ENCODE assay signal across 8 cellular contexts in genomic region chr7:87933953-87934698, GRCh38. TPM values are rescaled to one million over a fixed set of nuclear protein-coding genes. Genes with fewer than 3 reads are reported as not detected.
A peak's percentile ranks its signal among the peaks of the same experiment; 100 is the strongest.
DNase-seq lines count a peak whose midpoint lies in the region; ATAC-seq and TF ChIP-seq lines count a peak whose summit lies in the region.

ADAM22 (plus strand) TSS chr7:87934251; CDS start chr7:87934466, 215 bp downstream.

- peak within 1 kb of the TSS; percentile 79 for H3K27ac Mint-ChIP-seq in CD8-positive, alpha-beta T cell
- H3K27ac Mint-ChIP-seq in activated CD8-positive, alpha-beta T cell treated with anti-CD3 and anti-CD28 coated beads for 36 hours, result peak within 1 kb of the TSS; percentile 79

- CTCF ChIA-PET in CD8-positive, alpha-beta T cell (lab: Charles Lee), result interaction anchor here (0.7 to 2.2 kb wide), 5 partner anchors 10 to 286 kb away, joined by 3 to 6 read pairs (median 3); partner anchors contain the start of gene SRI
- CTCF ChIA-PET in activated CD8-positive, alpha-beta T cell treated with anti-CD3 and anti-CD28 coated beads for 36 hours (lab: Charles Lee), result interaction anchor here (0.6 to 1.2 kb wide), 5 partner anchors 10 to 137 kb away, joined by 3 to 4 read pairs (median 3); no protein-coding TSS in a partner anchor

- ATAC-seq in CD8-positive, alpha-beta T cell, result peak; percentile 94
- ATAC-seq in GM19452 (IDR thresholded peaks at IDR 0.05; ENCODE audit: unreplicated experiment), result peak; percentile 96
- ATAC-seq in HG03575 (IDR thresholded peaks at IDR 0.05; ENCODE audit: extremely low read depth, insufficient number of reproducible peaks, low FRiP score, unreplicated experiment), result peak; percentile 76
- peak; percentile 99 for ATAC-seq in activated CD8-positive, alpha-beta T cell treated with anti-CD3 and anti-CD28 coated beads for 36 hours

- no peaks in the 10 kb centered on the region for H3K36me3 ChIP-seq in CD8-positive, alpha-beta T cell (ENCODE audit: insufficient read depth, low read length)
- no peaks in the 10 kb centered on the region for H3K36me3 ChIP-seq in ectodermal cell (ENCODE audit: control insufficient read depth, insufficient read depth, low read length)

- H3K27me3 Mint-ChIP-seq in CD8-positive, alpha-beta T cell (ENCODE audit: low read depth), result no peaks in the 10 kb centered on the region
- H3K27me3 Mint-ChIP-seq in activated CD8-positive, alpha-beta T cell treated with anti-CD3 and anti-CD28 coated beads for 36 hours, result peaks cover 4% of the 10 kb centered on the region

- H3K4me3 ChIP-seq in CD8-positive, alpha-beta T cell (ENCODE audit: low read depth, low read length), result peak within 1 kb of the TSS; percentile 82
- H3K4me3 ChIP-seq in ectodermal cell (ENCODE audit: insufficient read depth, low read depth, low read length), result peak within 1 kb of the TSS; percentile 68

- peaks cover 11% of the 10 kb centered on the region for H3K4me1 Mint-ChIP-seq in CD8-positive, alpha-beta T cell (ENCODE audit: low read depth)
- peaks cover 9% of the 10 kb centered on the region for H3K4me1 Mint-ChIP-seq in activated CD8-positive, alpha-beta T cell treated with anti-CD3 and anti-CD28 coated beads for 36 hours (ENCODE audit: low read depth)

- 0% methylated on average over 70 of the region's 70 CpGs for WGBS in ectodermal cell, 2 experiments

- DNase-seq in CD8-positive, alpha-beta T cell, result peak; percentile 65 to 91 (median 83)
- DNase-seq in NCI-H774 (lab: John Stamatoyannopoulos, UW), result peak; percentile 96
- peak; percentile 94 for DNase-seq in activated CD8-positive, alpha-beta T cell treated with anti-CD3 and anti-CD28 coated beads for 36 hours
- peak; percentile 91 to 93 for DNase-seq in lung microvascular endothelial cell (ENCODE audit: low read depth in 2 of 2)
- peak; percentile 55 to 70 (median 70) for DNase-seq in stimulated activated CD4-positive, alpha-beta T cell treated with anti-CD3 and anti-CD28 coated beads, TNF-alpha, amount 100 ng/mL, for 48 hours (ENCODE audit: low read depth in 3 of 3)

- no peak for TF ChIP-seq CTCF in CD8-positive, alpha-beta T cell (IDR thresholded peaks at IDR 0.05)
- no peak for TF ChIP-seq CTCF in activated CD8-positive, alpha-beta T cell treated with anti-CD3 and anti-CD28 coated beads for 36 hours (IDR thresholded peaks at IDR 0.05)

- intact Hi-C loops in CD8-positive, alpha-beta T cell (cut with DNase I, micrococcal nuclease), result loop anchor here (1.0 to 5.0 kb wide), 8 partner anchors 27 to 782 kb away; partner anchors contain the start of genes DBF4 (in 2 of the 2), SLC25A40 (in 2 of the 2), CROT (in 1 of the 2) and DMTF1 (in 1 of the 2)
- intact Hi-C loops in activated CD8-positive, alpha-beta T cell treated with anti-CD3 and anti-CD28 coated beads for 36 hours (cut with micrococcal nuclease), result loop anchor here (10.0 kb wide), 1 partner anchor 171 kb away; no protein-coding TSS in a partner anchor

- H3K4me3 Mint-ChIP-seq in CD8-positive, alpha-beta T cell, result peak within 1 kb of the TSS; percentile 89
- H3K4me3 Mint-ChIP-seq in activated CD8-positive, alpha-beta T cell treated with anti-CD3 and anti-CD28 coated beads for 36 hours, result peak within 1 kb of the TSS; percentile 76

- H3K36me3 Mint-ChIP-seq in CD8-positive, alpha-beta T cell, result peaks cover 5% of the 10 kb centered on the region
- peaks cover 2% of the 10 kb centered on the region for H3K36me3 Mint-ChIP-seq in activated CD8-positive, alpha-beta T cell treated with anti-CD3 and anti-CD28 coated beads for 36 hours (ENCODE audit: low read depth)

- peak within 1 kb of the TSS; percentile 32 for H3K27ac ChIP-seq in CD8-positive, alpha-beta T cell (ENCODE audit: low read depth, low read length)
- H3K27ac ChIP-seq in ectodermal cell (ENCODE audit: insufficient read depth, low read depth, low read length, poor library complexity, severe bottlenecking), result peak within 1 kb of the TSS; percentile 33

- H3K27me3 ChIP-seq in CD8-positive, alpha-beta T cell (ENCODE audit: insufficient read depth, low read length), result no peaks in the 10 kb centered on the region
- H3K27me3 ChIP-seq in ectodermal cell (ENCODE audit: control insufficient read depth, insufficient read depth, low read length, poor library complexity, severe bottlenecking), result peaks cover 16% of the 10 kb centered on the region

- H3K9me3 ChIP-seq in CD8-positive, alpha-beta T cell (ENCODE audit: low read length), result no peaks in the 10 kb centered on the region
- H3K9me3 ChIP-seq in ectodermal cell (ENCODE audit: control insufficient read depth, low read length), result no peaks in the 10 kb centered on the region

- no peaks in the 10 kb centered on the region for H3K9me3 Mint-ChIP-seq in CD8-positive, alpha-beta T cell
- H3K9me3 Mint-ChIP-seq in activated CD8-positive, alpha-beta T cell treated with anti-CD3 and anti-CD28 coated beads for 36 hours, result no peaks in the 10 kb centered on the region

- POLR2A ChIA-PET in CD8-positive, alpha-beta T cell (lab: Charles Lee), result interaction anchor here (0.6 to 1.6 kb wide), 10 partner anchors 8 to 782 kb away, joined by 3 to 4 read pairs (median 3); partner anchors contain the start of genes CROT, DBF4, DMTF1 and SLC25A40
- POLR2A ChIA-PET in activated CD8-positive, alpha-beta T cell treated with anti-CD3 and anti-CD28 coated beads for 36 hours (lab: Charles Lee), result interaction anchor here (0.6 to 1.2 kb wide), 6 partner anchors 8 to 335 kb away, joined by 3 to 6 read pairs (median 3); no protein-coding TSS in a partner anchor

- peaks cover 7% of the 10 kb centered on the region for H3K4me1 ChIP-seq in CD8-positive, alpha-beta T cell (ENCODE audit: insufficient read depth, low read length)
- no peaks in the 10 kb centered on the region for H3K4me1 ChIP-seq in ectodermal cell (ENCODE audit: control insufficient read depth, insufficient read depth, low read length)

RNA-seq across cellular contexts. Expression of gene ADAM22, which starts in this region (rescaled TPM):
- 1 to 10 TPM; 1.1 to 1.7 TPM for total RNA-seq in CD8-positive, alpha-beta T cell
- total RNA-seq in activated CD8-positive, alpha-beta T cell treated with anti-CD3 and anti-CD28 coated beads for 36 hours, result 1 to 10 TPM; 2.3 to 3.0 TPM
- polyA plus RNA-seq in ectodermal cell (2013, experiment 1 of 4), result 5.7 TPM
- 7.8 TPM for polyA plus RNA-seq in ectodermal cell (2013, experiment 2 of 4)
- polyA plus RNA-seq in ectodermal cell (2013, experiment 3 of 4), result 6.1 TPM
- 6.5 TPM for polyA plus RNA-seq in ectodermal cell (2013, experiment 4 of 4)
- total RNA-seq in lung microvascular endothelial cell, result 0.22 and 0.40 TPM in 2 replicates

Comparison
In these comparisons a context has a peak if more than half of its experiments do, and no peak if none do; other contexts are left out.
1. Peak in every context shown above with its lines: DNase-seq, ATAC-seq, H3K4me3 ChIP-seq and H3K27ac ChIP-seq.
2. Peak in DNase-seq in lung microvascular endothelial cell; RNA of the gene not detected or under 1 TPM.